1 cellular context compared by ENCODE assay signal in genomic region chr12:109421355-109422087, GRCh38.
TF ChIP-seq lines count a peak whose summit lies in the region.

No MANE protein-coding gene starts in this region.

TF ChIP-seq in K562, 482 proteins besides CTCF, POLR2A, EP300 and RAD21 (continued from another document):
- TF ChIP-seq, protein P1, sequence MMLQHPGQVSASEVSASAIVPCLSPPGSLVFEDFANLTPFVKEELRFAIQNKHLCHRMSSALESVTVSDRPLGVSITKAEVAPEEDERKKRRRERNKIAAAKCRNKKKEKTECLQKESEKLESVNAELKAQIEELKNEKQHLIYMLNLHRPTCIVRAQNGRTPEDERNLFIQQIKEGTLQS (IDR thresholded peaks at IDR 0.05): peak; percentile 78
- TF ChIP-seq, protein P1 (CRISPR knock-in tag; conservative IDR thresholded peaks at IDR 0.05): no peak
